ENCODE assay signal across 12 cellular contexts in the genomic region with DNA sequence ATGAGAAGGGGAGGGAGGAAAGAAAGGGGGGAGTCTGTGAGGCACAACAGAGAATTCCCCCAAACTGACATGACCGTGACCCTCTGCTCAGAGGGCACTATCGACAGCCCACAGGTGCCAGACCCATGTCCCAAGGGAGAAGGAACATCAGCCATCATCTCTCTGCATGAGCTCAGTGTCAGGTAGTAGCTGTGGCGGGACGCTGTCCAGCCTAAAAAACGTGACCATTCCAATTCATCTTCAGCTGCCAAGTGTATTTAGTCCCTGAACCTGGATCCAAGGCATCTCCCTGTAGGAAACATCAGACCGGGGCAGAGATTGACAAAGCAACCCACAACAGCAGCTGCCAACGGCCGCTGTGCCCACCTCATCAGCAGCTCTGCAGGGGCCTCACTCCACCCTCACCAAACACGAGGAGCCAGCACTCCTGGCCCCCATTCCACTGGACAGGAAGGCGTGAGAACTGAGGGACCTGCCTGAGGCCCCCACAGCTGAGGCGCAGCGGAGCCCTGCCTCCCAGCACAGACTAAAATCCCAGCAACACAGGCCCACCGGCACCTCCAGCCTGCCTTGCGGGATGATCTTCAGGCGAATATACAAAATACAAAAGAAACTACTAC. TPM values are rescaled to one million over a fixed set of nuclear protein-coding genes. Genes with fewer than 3 reads are reported as not detected.
A peak's percentile ranks its signal among the peaks of the same experiment; 100 is the strongest.
DNase-seq lines count a peak whose midpoint lies in the region; ATAC-seq, FAIRE-seq and TF ChIP-seq lines count a peak whose summit lies in the region.
"Had no signal": no experiment of that assay in that cellular context is flagged by ENCODE, and none has a peak within 500 bp of the region (broad histone marks: within the 10 kb centered on the region; RNA-seq: fewer than 3 reads in every experiment).

No MANE protein-coding gene starts in this region.

- no peaks in the 10 kb centered on the region for H3K9me3 ChIP-seq in HCT116 (ENCODE audit: control insufficient read depth in 1 of 2, insufficient read depth in 1 of 2, low read depth in 1 of 2, low read length in 2 of 2)
- no peaks in the 10 kb centered on the region for H3K9me3 ChIP-seq in keratinocyte (ENCODE audit: control insufficient read depth, low read depth, low read length)
- H3K9me3 ChIP-seq in stomach = no peaks in the 10 kb centered on the region

- TF ChIP-seq CTCF in HCT116 (IDR thresholded peaks at IDR 0.05 in 2 of 3, conservative IDR thresholded peaks at IDR 0.05 in 1 of 3; ENCODE audit: borderline replicate concordance in 1 of 3, insufficient read depth in 1 of 3, low read depth in 2 of 3, low read length in 2 of 3) = no peak
- no peak for TF ChIP-seq CTCF in keratinocyte (optimal IDR thresholded peaks at IDR 0.05 in 1 of 3, IDR thresholded peaks at IDR 0.05 in 1 of 3, conservative IDR thresholded peaks at IDR 0.05 in 1 of 3; ENCODE audit: extremely low read depth in 1 of 3, insufficient read depth in 2 of 3, low read length in 3 of 3)
- no peak for TF ChIP-seq CTCF in stomach (IDR thresholded peaks at IDR 0.05)

- H3K4me2 ChIP-seq in HCT116 (ENCODE audit: low read length) (peak overlapping the region; percentile 2; the same call in 1 of the 2 replicates), keratinocyte (ENCODE audit: control insufficient read depth, extremely low read depth, insufficient read depth, low read depth, low read length) (no peak overlapping the region)

- peaks cover 24 to 34% of the 10 kb centered on the region in 2 experiments; a peak in 3 of 4 replicates for H3K36me3 ChIP-seq in HCT116 (ENCODE audit: control insufficient read depth in 1 of 2, insufficient read depth in 2 of 2, low read length in 2 of 2)
- H3K36me3 ChIP-seq in keratinocyte (ENCODE audit: control insufficient read depth in 2 of 2, extremely low read depth in 1 of 2, insufficient read depth in 2 of 2, low read length in 2 of 2) = peaks cover 13 to 17% of the 10 kb centered on the region in 2 experiments
- H3K36me3 ChIP-seq in stomach = peaks cover 48 to 56% (median 55%) of the 10 kb centered on the region in 4 donors

- H3K4me1 ChIP-seq in HCT116 (ENCODE audit: control insufficient read depth in 1 of 2, insufficient read depth in 2 of 2, low read length in 2 of 2) (peaks cover 0 to 18% of the 10 kb centered on the region in 2 experiments; a peak in 3 of 4 replicates), keratinocyte (ENCODE audit: control insufficient read depth, extremely low read depth, insufficient read depth, low read length) (peaks cover 29% of the 10 kb centered on the region), stomach (peaks cover 23 to 39% (median 31%) of the 10 kb centered on the region in 4 donors)

- no peaks in the 10 kb centered on the region for H3K9me2 ChIP-seq in HCT116 (ENCODE audit: insufficient read depth)

- H3K27me3 ChIP-seq in HCT116 (ENCODE audit: insufficient read depth, low read length) = no peaks in the 10 kb centered on the region
- H3K27me3 ChIP-seq in keratinocyte (ENCODE audit: control insufficient read depth, extremely low read depth, insufficient read depth, low read length) = no peaks in the 10 kb centered on the region
- H3K27me3 ChIP-seq in stomach = no peaks in the 10 kb centered on the region

- H3K4me3 ChIP-seq in HCT116 (replicated peaks in 1 of 2; ENCODE audit: low read depth in 1 of 2, low read length in 2 of 2) (no peak overlapping the region), keratinocyte (ENCODE audit: control insufficient read depth in 2 of 3, extremely low read depth in 1 of 3, insufficient read depth in 2 of 3, low read depth in 1 of 3, low read length in 3 of 3) (no peak overlapping the region), stomach (no peak overlapping the region)

- RAD21 ChIA-PET in HCT116 (lab: Charles Lee; ENCODE audit: low non-redundant PET in 1 of 2, low total read pairs in 2 of 2, uncharacterized antibody in 2 of 2, unreplicated experiment in 2 of 2) = interaction anchor here in 1 of 2 experiments (0.6 kb wide), 1 partner anchor 35 kb away, joined by 4 read pairs; no protein-coding TSS in a partner anchor

- no peak overlapping the region for H3K4me3 Mint-ChIP-seq in activated naive CD8-positive, alpha-beta T cell treated with anti-CD3 and anti-CD28 coated beads for 36 hours
- H3K4me3 Mint-ChIP-seq: CD4-positive, alpha-beta T cell had no signal

- peaks cover 17% of the 10 kb centered on the region for H3K4me1 Mint-ChIP-seq in activated naive CD8-positive, alpha-beta T cell treated with anti-CD3 and anti-CD28 coated beads for 36 hours

- FAIRE-seq in keratinocyte (lab: Jason Lieb, UNC) = no peak
- FAIRE-seq: colon, G401.6 had no signal

- no peak for ATAC-seq in HCT116
- ATAC-seq in GM21619 (IDR thresholded peaks at IDR 0.05; ENCODE audit: unreplicated experiment) = no peak
- no peak for ATAC-seq in GM19023 (IDR thresholded peaks at IDR 0.05; ENCODE audit: unreplicated experiment)

- DNase-seq in HCT116 (ENCODE audit: low read depth, low spot score) (no peak), keratinocyte (ENCODE audit: low read depth, low spot score) (no peak), stomach (no peak), mucosa of gallbladder (ENCODE audit: low spot score) (no peak)
- DNase-seq in activated naive CD8-positive, alpha-beta T cell treated with anti-CD3 and anti-CD28 coated beads for 36 hours = no peak
- DNase-seq: CD4-positive, alpha-beta T cell; Karpas-422; NCI-H2029 had no signal

- intact Hi-C loops in HCT116 (cut with micrococcal nuclease) = no loop called here
- intact Hi-C loops in stomach (cut with DNase I; ENCODE audit: low total_unique reads) = no loop called here

- POLR2A ChIA-PET in HCT116 (lab: Charles Lee) = interaction anchor here (1.5 to 1.9 kb wide), 2 partner anchors 9 to 31 kb away, joined by 3 to 6 read pairs; a partner anchor contains a TSS

- dilution Hi-C loops in keratinocyte (cut with MboI; ENCODE audit: extremely low pct_ligation_motif_present, low sequenced_read_pairs) = no loop called here

- H3K79me2 ChIP-seq in HCT116 (ENCODE audit: insufficient read depth, low read length) = peaks cover 10% of the 10 kb centered on the region; the same call in 1 of the 2 replicates
- peaks cover 3% of the 10 kb centered on the region for H3K79me2 ChIP-seq in keratinocyte (ENCODE audit: control insufficient read depth, insufficient read depth, low read length)

- no peaks in the 10 kb centered on the region for H3K9me1 ChIP-seq in keratinocyte (ENCODE audit: control insufficient read depth, extremely low read depth, insufficient read depth, low read length)

- TF ChIP-seq RAD21 in HCT116 (IDR thresholded peaks at IDR 0.05; ENCODE audit: low read depth) = no peak

- H4K20me1 ChIP-seq in HCT116 (ENCODE audit: insufficient read depth) (no peaks in the 10 kb centered on the region), keratinocyte (ENCODE audit: control insufficient read depth, extremely low read depth, insufficient read depth, low read length) (peaks cover 2% of the 10 kb centered on the region)

- H3K27ac Mint-ChIP-seq in activated naive CD8-positive, alpha-beta T cell treated with anti-CD3 and anti-CD28 coated beads for 36 hours = peak overlapping the region; percentile 59
- H3K27ac Mint-ChIP-seq: CD4-positive, alpha-beta T cell had no signal

- CTCF ChIA-PET in HCT116 (lab: Charles Lee) = interaction anchor here (1.2 to 3.6 kb wide), 2 partner anchors 9 to 130 kb away, joined by 4 to 16 read pairs; a partner anchor contains a TSS

- no TSS peak for BruUV-seq in HCT116 (replicated peaks; lab: Mats Ljungman, UMichigan)

- TF ChIP-seq EP300 in stomach (IDR thresholded peaks at IDR 0.05) = no peak

- H3K9me3 Mint-ChIP-seq in activated naive CD8-positive, alpha-beta T cell treated with anti-CD3 and anti-CD28 coated beads for 36 hours = no peaks in the 10 kb centered on the region
- H3K9me3 Mint-ChIP-seq: CD4-positive, alpha-beta T cell had no signal

- WGBS in stomach, 5 donors = 79 to 90% (median 86%) methylated on average over 14 to 15 of the region's 15 CpGs

- H3K36me3 Mint-ChIP-seq in activated naive CD8-positive, alpha-beta T cell treated with anti-CD3 and anti-CD28 coated beads for 36 hours = no peaks in the 10 kb centered on the region

- TF ChIP-seq POLR2A in HCT116 (IDR thresholded peaks at IDR 0.05; ENCODE audit: borderline replicate concordance, extremely low read depth, insufficient read depth, insufficient read length) (no peak), stomach (IDR thresholded peaks at IDR 0.05) (no peak)

- H3K27me3 Mint-ChIP-seq in activated naive CD8-positive, alpha-beta T cell treated with anti-CD3 and anti-CD28 coated beads for 36 hours = no peaks in the 10 kb centered on the region
- H3K27me3 Mint-ChIP-seq: CD4-positive, alpha-beta T cell had no signal

- H2AFZ ChIP-seq in HCT116 (ENCODE audit: low read depth, low read length, poor library complexity, severe bottlenecking) (no peak overlapping the region), keratinocyte (ENCODE audit: control insufficient read depth, low read length) (no peak overlapping the region)

- H3K9ac ChIP-seq in HCT116 (ENCODE audit: low read length) (no peak overlapping the region), keratinocyte (ENCODE audit: control insufficient read depth, extremely low read depth, insufficient read depth, low read length) (no peak overlapping the region)

- H3K27ac ChIP-seq in HCT116 (ENCODE audit: low read depth, low read length) (no peak overlapping the region), keratinocyte (ENCODE audit: control insufficient read depth, insufficient read depth, low read length) (peak overlapping the region; percentile 56), stomach (peak overlapping the region in 4 of 5 donors; percentile 70 to 82 (median 75))

RNA-seq across cellular contexts. Expression of a gene that starts 8.6 kb away (rescaled TPM):
- total RNA-seq in HCT116 (2021; ENCODE audit: unreplicated experiment) (76.3 TPM), stomach (100 to 1,000 TPM in 2 of 5 donors, 10 to 100 TPM in 3; 18.9 to 377 (median 40.3) TPM), mucosa of gallbladder (56.5 TPM)
- 43.4 and 52.0 TPM in 2 replicates for polyA plus RNA-seq in HCT116 (2012)
- 10 to 100 TPM; 53.8 to 54.3 TPM for total RNA-seq in activated naive CD8-positive, alpha-beta T cell treated with anti-CD3 and anti-CD28 coated beads for 36 hours
- polyA plus RNA-seq in keratinocyte (6.5 to 11.4 TPM (median 9.9 TPM) in 3 replicates), stomach (10 to 100 TPM; 15.3 to 42.0 (median 22.7) TPM)
- polyA plus RNA-seq in keratinocyte (2011; ENCODE audit: low read depth) = 8.0 TPM
- polyA plus RNA-seq in keratinocyte (2011; cell fraction: cytosol; rRNA removed) = 2.8 and 4.0 TPM in 2 replicates
- 52.4 and 61.1 TPM in 2 replicates for polyA plus RNA-seq in keratinocyte (2011; cell fraction: nucleus; rRNA removed)
- polyA plus RNA-seq in keratinocyte (2012; ENCODE audit: low replicate concordance) = 14.6 and 15.1 TPM in 2 replicates
- polyA minus RNA-seq in keratinocyte = 12.1 to 32.3 TPM (median 16.4 TPM) in 3 replicates
- polyA minus RNA-seq in keratinocyte (2011; cell fraction: cytosol; rRNA and poly(A)+ RNA removed) = 8.2 TPM
- 15.7 and 15.8 TPM in 2 replicates for polyA minus RNA-seq in keratinocyte (2011; cell fraction: nucleus; rRNA and poly(A)+ RNA removed)

RNA-seq across cellular contexts. Expression of a gene that starts 12.7 kb away (rescaled TPM):
- total RNA-seq in HCT116 (2021; ENCODE audit: unreplicated experiment) (not detected), stomach (under 1 TPM in 1 of 5 donors, not detected in 4; 0.18 TPM), mucosa of gallbladder (0.60 TPM)
- polyA plus RNA-seq in HCT116 (2012) = not detected in 2 replicates
- total RNA-seq in activated naive CD8-positive, alpha-beta T cell treated with anti-CD3 and anti-CD28 coated beads for 36 hours = 1 to 10 TPM in 1 of 2 experiments, under 1 TPM in 1; 0.66 to 1.5 TPM
- polyA plus RNA-seq in keratinocyte (not detected in 3 replicates), stomach (1 to 10 TPM in 2 of 3 donors, under 1 TPM in 1; 0.76 to 4.3 (median 4.2) TPM)
- not detected for polyA plus RNA-seq in keratinocyte (2011; ENCODE audit: low read depth)
- not detected in 2 replicates for polyA plus RNA-seq in keratinocyte (2011; cell fraction: cytosol; rRNA removed)
- not detected in 2 replicates for polyA plus RNA-seq in keratinocyte (2011; cell fraction: nucleus; rRNA removed)
- polyA plus RNA-seq in keratinocyte (2012; ENCODE audit: low replicate concordance) = not detected in 2 replicates
- not detected in 3 replicates for polyA minus RNA-seq in keratinocyte
- not detected for polyA minus RNA-seq in keratinocyte (2011; cell fraction: cytosol; rRNA and poly(A)+ RNA removed)
- not detected in 2 replicates for polyA minus RNA-seq in keratinocyte (2011; cell fraction: nucleus; rRNA and poly(A)+ RNA removed)

RNA-seq across cellular contexts. Expression of a gene that starts 33.1 kb away (rescaled TPM):
- 0.30 TPM for total RNA-seq in HCT116 (2021; ENCODE audit: unreplicated experiment)
- 0.35 and 0.44 TPM in 2 replicates for polyA plus RNA-seq in HCT116 (2012)
- total RNA-seq in activated naive CD8-positive, alpha-beta T cell treated with anti-CD3 and anti-CD28 coated beads for 36 hours = under 1 TPM in 1 of 2 experiments, not detected in 1; 0.33 TPM
- polyA plus RNA-seq in keratinocyte = 0.01 TPM in 1 of 3 replicates, not detected in the others
- polyA plus RNA-seq in keratinocyte (2011; ENCODE audit: low read depth) = not detected
- polyA plus RNA-seq in keratinocyte (2011; cell fraction: cytosol; rRNA removed) = not detected in 2 replicates
- polyA plus RNA-seq in keratinocyte (2011; cell fraction: nucleus; rRNA removed) = 0.05 and 0.15 TPM in 2 replicates
- 0.03 and 1.4 TPM in 2 replicates for polyA plus RNA-seq in keratinocyte (2012; ENCODE audit: low replicate concordance)
- not detected in 3 replicates for polyA minus RNA-seq in keratinocyte
- not detected for polyA minus RNA-seq in keratinocyte (2011; cell fraction: cytosol; rRNA and poly(A)+ RNA removed)
- polyA minus RNA-seq in keratinocyte (2011; cell fraction: nucleus; rRNA and poly(A)+ RNA removed) = not detected in 2 replicates
- total RNA-seq in stomach = 10 to 100 TPM in 1 of 5 donors, 1 to 10 TPM in 1, under 1 TPM in 1, not detected in 2; 0.37 to 11.4 (median 6.2) TPM
- polyA plus RNA-seq in stomach = 1 to 10 TPM in 2 of 3 donors, not detected in 1; 1.2 to 1.4 TPM
- 0.46 TPM for total RNA-seq in mucosa of gallbladder
- total RNA-seq: CD4-positive, alpha-beta T cell had no signal

RNA-seq across cellular contexts. Expression of a gene that starts 33.3 kb away (rescaled TPM):
- 35.8 TPM for total RNA-seq in HCT116 (2021; ENCODE audit: unreplicated experiment)
- 13.5 and 22.0 TPM in 2 replicates for polyA plus RNA-seq in HCT116 (2012)
- 10 to 100 TPM; 13.2 to 13.9 TPM for total RNA-seq in activated naive CD8-positive, alpha-beta T cell treated with anti-CD3 and anti-CD28 coated beads for 36 hours
- polyA plus RNA-seq in keratinocyte = 13.3 to 18.1 TPM (median 14.9 TPM) in 3 replicates
- 15.7 TPM for polyA plus RNA-seq in keratinocyte (2011; ENCODE audit: low read depth)
- polyA plus RNA-seq in keratinocyte (2011; cell fraction: cytosol; rRNA removed) = 9.7 and 17.3 TPM in 2 replicates
- 17.7 and 20.8 TPM in 2 replicates for polyA plus RNA-seq in keratinocyte (2011; cell fraction: nucleus; rRNA removed)
- polyA plus RNA-seq in keratinocyte (2012; ENCODE audit: low replicate concordance) = 10.2 and 12.5 TPM in 2 replicates
- 5.1 to 17.3 TPM (median 16.3 TPM) in 3 replicates for polyA minus RNA-seq in keratinocyte
- polyA minus RNA-seq in keratinocyte (2011; cell fraction: cytosol; rRNA and poly(A)+ RNA removed) = 14.8 TPM
- 9.0 and 11.0 TPM in 2 replicates for polyA minus RNA-seq in keratinocyte (2011; cell fraction: nucleus; rRNA and poly(A)+ RNA removed)
- 100 to 1,000 TPM in 1 of 5 donors, 10 to 100 TPM in 3, 1 to 10 TPM in 1; 7.2 to 374 (median 16.5) TPM for total RNA-seq in stomach
- 1 to 10 TPM; 7.5 to 7.9 (median 7.8) TPM for polyA plus RNA-seq in stomach
- 16.3 TPM for total RNA-seq in mucosa of gallbladder
